8 cellular contexts compared by ENCODE assay signal in the genomic region with DNA sequence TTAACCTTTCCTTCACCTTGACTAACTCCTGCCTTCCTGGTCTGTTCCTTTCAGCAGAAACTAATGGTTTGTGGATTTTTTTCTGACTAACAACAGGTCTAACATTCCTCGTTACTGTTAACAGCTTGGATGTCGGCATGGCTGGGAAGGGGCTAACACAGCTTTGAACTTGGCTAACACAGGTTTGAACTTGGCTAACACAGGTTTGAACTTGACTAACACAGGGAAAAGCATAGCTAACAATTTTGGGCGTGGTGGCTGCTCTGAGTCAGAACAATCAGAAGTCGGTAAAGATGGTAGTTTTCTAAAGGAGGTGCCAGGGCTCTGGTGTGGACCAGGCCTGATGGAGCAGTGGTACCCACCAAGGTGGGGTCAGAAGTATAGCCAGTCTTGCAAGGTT. TPM values are rescaled to one million over a fixed set of nuclear protein-coding genes. Genes with fewer than 3 reads are reported as not detected.
DNase-seq lines count a peak whose midpoint lies in the region; ATAC-seq and TF ChIP-seq lines count a peak whose summit lies in the region.

No MANE protein-coding gene starts in this region.

- no peaks in the 10 kb centered on the region for H3K9me3 ChIP-seq in hepatocyte (ENCODE audit: low read depth)

- no peaks in the 10 kb centered on the region for H3K36me3 ChIP-seq in hepatocyte (replicated peaks; ENCODE audit: insufficient read depth, low read depth)

- peak overlapping the region; percentile 87 for H3K4me2 ChIP-seq in hepatocyte

- DNase-seq in activated CD8-positive, alpha-beta memory T cell treated with anti-CD3 and anti-CD28 coated beads, Interleukin-2, amount 50 U/mL, for 4 hours, result peak; percentile 36
- no peak for DNase-seq in activated CD8-positive, alpha-beta memory T cell treated with anti-CD3 and anti-CD28 coated beads for 24 hours
- peak; percentile 32 for DNase-seq in activated T-helper 2 cell treated with anti-CD3 and anti-CD28 coated beads, Interferon-gamma antibody, Interleukin-2, Interleukin-4, amounts not matched to agents 10 μg/mL and 5 μg/mL and 100 μg/mL, durations not matched to agents 14 hours and 24 hours and 36 hours (ENCODE audit: low spot score)
- DNase-seq in hepatocyte (ENCODE audit: low spot score) (peak; percentile 29), DMS153 (lab: John Stamatoyannopoulos, UW) (no peak), activated gamma-delta T cell treated with Interleukin-2 at 50 U/mL for 16 hours (no peak)
- peak; percentile 38 to 41 for DNase-seq in stimulated activated CD4-positive, alpha-beta T cell treated with anti-CD3 and anti-CD28 coated beads, Interleukin-2, amount 100 ng/mL, for 24 hours

- H3K36me3 Mint-ChIP-seq in activated T-helper 2 cell treated with anti-CD3 and anti-CD28 coated beads, Interferon-gamma antibody, Interleukin-2, Interleukin-4, amounts not matched to agents 10 μg/mL and 5 μg/mL and 100 μg/mL, durations not matched to agents 14 hours and 24 hours and 36 hours (ENCODE audit: low read depth), result peaks cover 30% of the 10 kb centered on the region

- H3K27me3 ChIP-seq in hepatocyte, result no peaks in the 10 kb centered on the region

- no peaks in the 10 kb centered on the region for H4K20me1 ChIP-seq in hepatocyte (ENCODE audit: insufficient read depth, poor library complexity, severe bottlenecking)

- peaks cover 57% of the 10 kb centered on the region for H3K4me1 Mint-ChIP-seq in activated T-helper 2 cell treated with anti-CD3 and anti-CD28 coated beads, Interferon-gamma antibody, Interleukin-2, Interleukin-4, amounts not matched to agents 10 μg/mL and 5 μg/mL and 100 μg/mL, durations not matched to agents 14 hours and 24 hours and 36 hours (ENCODE audit: low read depth)

- ATAC-seq in GM21723 (IDR thresholded peaks at IDR 0.05; ENCODE audit: unreplicated experiment), result no peak

- H3K27me3 Mint-ChIP-seq in activated T-helper 2 cell treated with anti-CD3 and anti-CD28 coated beads, Interferon-gamma antibody, Interleukin-2, Interleukin-4, amounts not matched to agents 10 μg/mL and 5 μg/mL and 100 μg/mL, durations not matched to agents 14 hours and 24 hours and 36 hours (ENCODE audit: low read depth), result no peaks in the 10 kb centered on the region

- H3K27ac Mint-ChIP-seq in activated T-helper 2 cell treated with anti-CD3 and anti-CD28 coated beads, Interferon-gamma antibody, Interleukin-2, Interleukin-4, amounts not matched to agents 10 μg/mL and 5 μg/mL and 100 μg/mL, durations not matched to agents 14 hours and 24 hours and 36 hours, result peak overlapping the region; percentile 94

- H3K4me3 ChIP-seq in hepatocyte, result peak overlapping the region; percentile 48

- peaks cover 4% of the 10 kb centered on the region for H3K4me1 ChIP-seq in hepatocyte (ENCODE audit: insufficient read depth)

- H3K79me2 ChIP-seq in hepatocyte, result peaks cover 27% of the 10 kb centered on the region

- no peak for TF ChIP-seq CTCF in hepatocyte (IDR thresholded peaks at IDR 0.05; ENCODE audit: poor library complexity)

- no peaks in the 10 kb centered on the region for H3K9me2 ChIP-seq in hepatocyte (replicated peaks; ENCODE audit: insufficient read depth)

- intact Hi-C loops in activated T-helper 2 cell treated with anti-CD3 and anti-CD28 coated beads, Interferon-gamma antibody, Interleukin-2, Interleukin-4, amounts not matched to agents 10 μg/mL and 5 μg/mL and 100 μg/mL, durations not matched to agents 14 hours and 24 hours and 36 hours (cut with micrococcal nuclease), result loop anchor here (2.0 to 10.0 kb wide), 5 partner anchors 81 to 1599 kb away; a partner anchor contains a TSS

- no peaks in the 10 kb centered on the region for H3K9me3 Mint-ChIP-seq in activated T-helper 2 cell treated with anti-CD3 and anti-CD28 coated beads, Interferon-gamma antibody, Interleukin-2, Interleukin-4, amounts not matched to agents 10 μg/mL and 5 μg/mL and 100 μg/mL, durations not matched to agents 14 hours and 24 hours and 36 hours

- H2AFZ ChIP-seq in hepatocyte, result peak overlapping the region; percentile 15

- WGBS in hepatocyte (ENCODE audit: low lambda C conversion rate, missing lambda C conversion rate), result 59% methylated on average over 4 of the region's 4 CpGs

- H3K27ac ChIP-seq in hepatocyte, result peak overlapping the region; percentile 91

- peak overlapping the region; percentile 93 for H3K4me3 Mint-ChIP-seq in activated T-helper 2 cell treated with anti-CD3 and anti-CD28 coated beads, Interferon-gamma antibody, Interleukin-2, Interleukin-4, amounts not matched to agents 10 μg/mL and 5 μg/mL and 100 μg/mL, durations not matched to agents 14 hours and 24 hours and 36 hours (ENCODE audit: low read depth)

RNA-seq across cellular contexts. Expression of a gene that starts 16.1 kb away (rescaled TPM):
- total RNA-seq in activated T-helper 2 cell treated with anti-CD3 and anti-CD28 coated beads, Interferon-gamma antibody, Interleukin-2, Interleukin-4, amounts not matched to agents 10 μg/mL and 5 μg/mL and 100 μg/mL, durations not matched to agents 14 hours and 24 hours and 36 hours, result 11.9 and 13.0 TPM in 2 replicates
- 1.00 and 1.1 TPM in 2 replicates for total RNA-seq in hepatocyte
- 0.51 and 1.9 TPM in 2 replicates for polyA plus RNA-seq in hepatocyte

RNA-seq across cellular contexts. Expression of a gene that starts 51.7 kb away (rescaled TPM):
- total RNA-seq in activated T-helper 2 cell treated with anti-CD3 and anti-CD28 coated beads, Interferon-gamma antibody, Interleukin-2, Interleukin-4, amounts not matched to agents 10 μg/mL and 5 μg/mL and 100 μg/mL, durations not matched to agents 14 hours and 24 hours and 36 hours, result not detected in 2 replicates
- not detected in 2 replicates for total RNA-seq in hepatocyte
- not detected in 2 replicates for polyA plus RNA-seq in hepatocyte

RNA-seq across cellular contexts. Expression of a gene that starts 55.7 kb away (rescaled TPM):
- not detected in 2 replicates for total RNA-seq in activated T-helper 2 cell treated with anti-CD3 and anti-CD28 coated beads, Interferon-gamma antibody, Interleukin-2, Interleukin-4, amounts not matched to agents 10 μg/mL and 5 μg/mL and 100 μg/mL, durations not matched to agents 14 hours and 24 hours and 36 hours
- total RNA-seq in hepatocyte, result not detected in 2 replicates
- 0.79 TPM in 1 of 2 replicates, not detected in the other for polyA plus RNA-seq in hepatocyte

Comparison
In these comparisons a context has a peak if more than half of its experiments do, and no peak if none do; other contexts are left out.
1. DNase-seq: peak in activated CD8-positive, alpha-beta memory T cell treated with anti-CD3 and anti-CD28 coated beads, Interleukin-2, amount 50 U/mL, for 4 hours (single experiment), activated T-helper 2 cell treated with anti-CD3 and anti-CD28 coated beads, Interferon-gamma antibody, Interleukin-2, Interleukin-4, amounts not matched to agents 10 μg/mL and 5 μg/mL and 100 μg/mL, durations not matched to agents 14 hours and 24 hours and 36 hours (single experiment), hepatocyte (single experiment) and stimulated activated CD4-positive, alpha-beta T cell treated with anti-CD3 and anti-CD28 coated beads, Interleukin-2, amount 100 ng/mL, for 24 hours (2 of 2); none in activated CD8-positive, alpha-beta memory T cell treated with anti-CD3 and anti-CD28 coated beads for 24 hours (single experiment), DMS153 (single experiment) and activated gamma-delta T cell treated with Interleukin-2 at 50 U/mL for 16 hours (single experiment).